10 cellular contexts compared by ENCODE assay signal in genomic region chr6:110813338-110813737, GRCh38. TPM values are rescaled to one million over a fixed set of nuclear protein-coding genes. Genes with fewer than 3 reads are reported as not detected.
DNase-seq lines count a peak whose midpoint lies in the region; ATAC-seq and TF ChIP-seq lines count a peak whose summit lies in the region.
"Had no signal": no experiment of that assay in that cellular context is flagged by ENCODE, and none has a peak within 500 bp of the region (broad histone marks: within the 10 kb centered on the region; RNA-seq: fewer than 3 reads in every experiment).

No MANE protein-coding gene starts in this region.

- no peak for DNase-seq in Caco-2
- DNase-seq in brain microvascular endothelial cell, result no peak
- no peak for DNase-seq in SIG-M5 (lab: John Stamatoyannopoulos, UW)
- no peak for DNase-seq in posterior cingulate gyrus
- DNase-seq: NCI-H1694; stimulated activated CD8-positive, alpha-beta memory T cell treated with anti-CD3 and anti-CD28 coated beads, Interleukin-4, amount 100 ng/mL, for 48 hours had no signal

- TF ChIP-seq CTCF in Caco-2 (IDR thresholded peaks at IDR 0.05; ENCODE audit: insufficient read depth in 1 of 2, low read depth in 1 of 2, low read length in 1 of 2, severe bottlenecking in 1 of 2, unreplicated experiment in 1 of 2), result no peak
- TF ChIP-seq CTCF in KMS-11 (conservative IDR thresholded peaks at IDR 0.05; ENCODE audit: low read depth, low read length), result no peak
- TF ChIP-seq CTCF in brain microvascular endothelial cell (IDR thresholded peaks at IDR 0.05; ENCODE audit: low read depth, low read length, missing control alignments), result no peak
- no peak for TF ChIP-seq CTCF in neural cell (IDR thresholded peaks at IDR 0.05; ENCODE audit: poor library complexity, severe bottlenecking)

- H3K27me3 Mint-ChIP-seq in Caco-2 (ENCODE audit: insufficient read depth, unreplicated experiment), result no peaks in the 10 kb centered on the region

- H3K9ac ChIP-seq in KMS-11 (no peak overlapping the region), neural cell (ENCODE audit: low read length) (peak overlapping the region; percentile 93)

- H3K36me3 ChIP-seq in Caco-2 (ENCODE audit: control insufficient read depth, insufficient read depth, low read length), result no peaks in the 10 kb centered on the region
- H3K36me3 ChIP-seq in KMS-11 (ENCODE audit: insufficient read depth), result no peaks in the 10 kb centered on the region
- no peaks in the 10 kb centered on the region for H3K36me3 ChIP-seq in brain microvascular endothelial cell (replicated peaks)
- no peaks in the 10 kb centered on the region for H3K36me3 ChIP-seq in neural cell (ENCODE audit: insufficient read depth, low read length)

- POLR2A ChIA-PET in Caco-2 (lab: Charles Lee), result interaction anchor here (4.9 kb wide), 1 partner anchor 62 kb away, joined by 200 read pairs; the partner anchor contains the start of gene AMD1

- H3K4me2 ChIP-seq in KMS-11 (peak overlapping the region; percentile 69), neural cell (ENCODE audit: low read length) (peak overlapping the region; percentile 87)

- intact Hi-C loops in Caco-2 (cut with micrococcal nuclease; ENCODE audit: unreplicated experiment) (no loop called here), posterior cingulate gyrus (cut with DNase I) (loop anchor here (10.0 kb wide), 1 partner anchor 129 kb away; no protein-coding TSS in a partner anchor)

- peaks cover 10% of the 10 kb centered on the region for H3K9me3 Mint-ChIP-seq in Caco-2 (ENCODE audit: unreplicated experiment)

- H3K4me3 ChIP-seq in Caco-2 (ENCODE audit: low read depth, low read length) (peak overlapping the region; percentile 99), KMS-11 (IDR thresholded peaks at IDR 0.05; ENCODE audit: insufficient read depth, low read depth, low read length) (no peak overlapping the region), brain microvascular endothelial cell (ENCODE audit: low read depth, low read length) (peak overlapping the region; percentile 93), neural cell (ENCODE audit: low read length) (peak overlapping the region; percentile 89)

- H3K79me2 ChIP-seq in KMS-11 (ENCODE audit: insufficient read depth, low read depth) (peaks cover 23% of the 10 kb centered on the region; the same call in 1 of the 2 replicates), neural cell (replicated peaks; ENCODE audit: insufficient read depth, low read length) (peaks cover 56% of the 10 kb centered on the region)

- H3K9me3 ChIP-seq in Caco-2 (no peaks in the 10 kb centered on the region), neural cell (ENCODE audit: low read length) (no peaks in the 10 kb centered on the region)

- in situ Hi-C loops in brain microvascular endothelial cell (cut with HindIII; ENCODE audit: low pct_ligation_motif_present, low sequenced_read_pairs), result no loop called here

- H3K4me1 ChIP-seq in Caco-2 (0 out of 2 replicates have a peak, but pooled peaks cover 7% of the 10 kb centered on the region), KMS-11 (ENCODE audit: low read depth, poor library complexity, severe bottlenecking) (peaks cover 22% of the 10 kb centered on the region)

- TF ChIP-seq RAD21 in neural cell (conservative IDR thresholded peaks at IDR 0.05), result no peak

- H3K27ac Mint-ChIP-seq in Caco-2 (ENCODE audit: unreplicated experiment), result no peak overlapping the region

- CTCF ChIA-PET in Caco-2 (lab: Charles Lee), result interaction anchor here (0.5 kb wide), 1 partner anchor 81 kb away, joined by 4 read pairs; no protein-coding TSS in a partner anchor

- H4K20me1 ChIP-seq in KMS-11 (ENCODE audit: insufficient read depth) (no peaks in the 10 kb centered on the region), neural cell (ENCODE audit: insufficient read depth) (no peaks in the 10 kb centered on the region)

- peaks cover 9% of the 10 kb centered on the region for H3K4me1 Mint-ChIP-seq in Caco-2 (ENCODE audit: low read depth, unreplicated experiment)

- H3K27ac ChIP-seq in KMS-11 (no peak overlapping the region), brain microvascular endothelial cell (no peak overlapping the region), neural cell (ENCODE audit: low read length) (no peak overlapping the region)

- H2AFZ ChIP-seq in KMS-11 (ENCODE audit: low read depth) (no peak overlapping the region), neural cell (ENCODE audit: low read depth, low read length) (no peak overlapping the region)

- peaks cover 15% of the 10 kb centered on the region for H3K36me3 Mint-ChIP-seq in Caco-2 (ENCODE audit: insufficient read depth, unreplicated experiment)

- no peaks in the 10 kb centered on the region for H3F3A ChIP-seq in neural cell (ENCODE audit: insufficient read depth, low read length, poor library complexity, severe bottlenecking)

- peak overlapping the region; percentile 100 for H3K4me3 Mint-ChIP-seq in Caco-2 (ENCODE audit: unreplicated experiment)

- H3K9me2 ChIP-seq in neural cell (ENCODE audit: insufficient read depth, low read length), result no peaks in the 10 kb centered on the region

- no peak for TF ChIP-seq EP300 in neural cell (conservative IDR thresholded peaks at IDR 0.05; ENCODE audit: poor library complexity, severe bottlenecking)

- H3K27me3 ChIP-seq in Caco-2 (replicated peaks; ENCODE audit: control insufficient read depth, insufficient read depth, low read length) (no peaks in the 10 kb centered on the region), KMS-11 (ENCODE audit: insufficient read depth, low read depth) (no peaks in the 10 kb centered on the region), brain microvascular endothelial cell (replicated peaks) (no peaks in the 10 kb centered on the region), neural cell (ENCODE audit: insufficient read depth, low read depth, low read length) (no peaks in the 10 kb centered on the region)

- TSS peak; percentile 25 for BruUV-seq in Caco-2 (replicated peaks; lab: Mats Ljungman, UMichigan)

- ATAC-seq in HG02970 (IDR thresholded peaks at IDR 0.05; ENCODE audit: low FRiP score, unreplicated experiment), result no peak
- ATAC-seq in GM21576 (IDR thresholded peaks at IDR 0.05; ENCODE audit: unreplicated experiment), result no peak

TF ChIP-seq in neural cell, 6 proteins besides CTCF, POLR2A, EP300 and RAD21:
- TF ChIP-seq SMC3 (conservative IDR thresholded peaks at IDR 0.05; ENCODE audit: poor library complexity) (no peak), TAF1 (IDR thresholded peaks at IDR 0.05; ENCODE audit: low read depth) (no peak), POLR2AphosphoS5 (IDR thresholded peaks at IDR 0.05) (no peak), EZH2 (IDR thresholded peaks at IDR 0.05; ENCODE audit: borderline replicate concordance, insufficient read depth, low read length, poor library complexity, severe bottlenecking) (no peak), MXI1 (conservative IDR thresholded peaks at IDR 0.05; ENCODE audit: poor library complexity, severe bottlenecking) (no peak)
- TF ChIP-seq, protein P1, sequence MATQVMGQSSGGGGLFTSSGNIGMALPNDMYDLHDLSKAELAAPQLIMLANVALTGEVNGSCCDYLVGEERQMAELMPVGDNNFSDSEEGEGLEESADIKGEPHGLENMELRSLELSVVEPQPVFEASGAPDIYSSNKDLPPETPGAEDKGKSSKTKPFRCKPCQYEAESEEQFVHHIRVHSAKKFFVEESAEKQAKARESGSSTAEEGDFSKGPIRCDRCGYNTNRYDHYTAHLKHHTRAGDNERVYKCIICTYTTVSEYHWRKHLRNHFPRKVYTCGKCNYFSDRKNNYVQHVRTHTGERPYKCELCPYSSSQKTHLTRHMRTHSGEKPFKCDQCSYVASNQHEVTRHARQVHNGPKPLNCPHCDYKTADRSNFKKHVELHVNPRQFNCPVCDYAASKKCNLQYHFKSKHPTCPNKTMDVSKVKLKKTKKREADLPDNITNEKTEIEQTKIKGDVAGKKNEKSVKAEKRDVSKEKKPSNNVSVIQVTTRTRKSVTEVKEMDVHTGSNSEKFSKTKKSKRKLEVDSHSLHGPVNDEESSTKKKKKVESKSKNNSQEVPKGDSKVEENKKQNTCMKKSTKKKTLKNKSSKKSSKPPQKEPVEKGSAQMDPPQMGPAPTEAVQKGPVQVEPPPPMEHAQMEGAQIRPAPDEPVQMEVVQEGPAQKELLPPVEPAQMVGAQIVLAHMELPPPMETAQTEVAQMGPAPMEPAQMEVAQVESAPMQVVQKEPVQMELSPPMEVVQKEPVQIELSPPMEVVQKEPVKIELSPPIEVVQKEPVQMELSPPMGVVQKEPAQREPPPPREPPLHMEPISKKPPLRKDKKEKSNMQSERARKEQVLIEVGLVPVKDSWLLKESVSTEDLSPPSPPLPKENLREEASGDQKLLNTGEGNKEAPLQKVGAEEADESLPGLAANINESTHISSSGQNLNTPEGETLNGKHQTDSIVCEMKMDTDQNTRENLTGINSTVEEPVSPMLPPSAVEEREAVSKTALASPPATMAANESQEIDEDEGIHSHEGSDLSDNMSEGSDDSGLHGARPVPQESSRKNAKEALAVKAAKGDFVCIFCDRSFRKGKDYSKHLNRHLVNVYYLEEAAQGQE (IDR thresholded peaks at IDR 0.05; ENCODE audit: borderline replicate concordance), result no peak

RNA-seq across cellular contexts. Expression of gene CDK19, which starts 1.9 kb away (rescaled TPM):
- 23.1 and 24.6 TPM in 2 replicates for total RNA-seq in Caco-2 (2022)
- 39.0 and 40.7 TPM in 2 replicates for polyA plus RNA-seq in neural cell
- polyA minus RNA-seq in neural cell, result 62.6 and 77.6 TPM in 2 replicates
